8 cellular contexts compared by ENCODE assay signal in genomic region chr12:57224973-57225679, GRCh38. TPM values are rescaled to one million over a fixed set of nuclear protein-coding genes. Genes with fewer than 3 reads are reported as not detected.
DNase-seq lines count a peak whose midpoint lies in the region; ATAC-seq and TF ChIP-seq lines count a peak whose summit lies in the region.

No MANE protein-coding gene starts in this region.

- CTCF ChIA-PET in MCF 10A (lab: Yijun Ruan, JAX), result interaction anchor here (0.6 to 10.2 kb wide), 4 partner anchors 11 to 336 kb away, joined by 3 to 152 read pairs (median 16); no protein-coding TSS in a partner anchor
- CTCF ChIA-PET in WTC11 (lab: Charles Lee), result interaction anchor here (0.6 to 10.4 kb wide), 30 partner anchors 8 to 520 kb away, joined by 3 to 660 read pairs (median 5); partner anchors contain the start of genes GLI1, INHBE, LRP1 and NEMP1
- CTCF ChIA-PET in RWPE1 (lab: Yijun Ruan, JAX), result interaction anchor here (0.7 to 2.1 kb wide), 4 partner anchors 8 to 14 kb away, joined by 4 to 9 read pairs (median 6); no protein-coding TSS in a partner anchor

- POLR2A ChIA-PET in MCF 10A (lab: Yijun Ruan, JAX) (interaction anchor here (0.7 kb wide), 1 partner anchor 233 kb away, joined by 3 read pairs; no protein-coding TSS in a partner anchor), WTC11 (lab: Charles Lee) (interaction anchor here (0.8 to 7.6 kb wide), 3 partner anchors 12 to 234 kb away, joined by 3 to 97 read pairs (median 8); a partner anchor contains a TSS), RWPE1 (lab: Yijun Ruan, JAX; ENCODE audit: low non-redundant PET) (no interaction called here)

- no peaks in the 10 kb centered on the region for H3K4me1 ChIP-seq in breast epithelium

- BruUV-seq in MCF 10A (replicated peaks; lab: Mats Ljungman, UMichigan), result no TSS peak

- no peak overlapping the region for H3K27ac Mint-ChIP-seq in MCF 10A (ENCODE audit: low read depth, unreplicated experiment)
- no peak overlapping the region for H3K27ac Mint-ChIP-seq in WTC11
- no peak overlapping the region for H3K27ac Mint-ChIP-seq in nephron

- peaks cover 6 to 67% of the 10 kb centered on the region in 2 donors for H3K27me3 ChIP-seq in breast epithelium

- TF ChIP-seq CTCF in MCF 10A (IDR thresholded peaks at IDR 0.05; ENCODE audit: unreplicated experiment), result peak; percentile 19
- TF ChIP-seq CTCF in breast epithelium (IDR thresholded peaks at IDR 0.05), result no peak
- TF ChIP-seq CTCF in WTC11 (IDR thresholded peaks at IDR 0.05), result peak; percentile 84
- peak; percentile 20 to 57 (median 45) for TF ChIP-seq CTCF in nephron (IDR thresholded peaks at IDR 0.05; ENCODE audit: unreplicated experiment in 3 of 3)
- no peak; the same call in 1 of the 2 replicates for TF ChIP-seq CTCF in RWPE1 (conservative IDR thresholded peaks at IDR 0.05; ENCODE audit: low read depth)

- H3K27me3 Mint-ChIP-seq in MCF 10A (ENCODE audit: insufficient read depth, unreplicated experiment) (peaks cover 24% of the 10 kb centered on the region), WTC11 (ENCODE audit: low read depth) (peaks cover 88% of the 10 kb centered on the region), nephron (ENCODE audit: low read depth) (peaks cover 71% of the 10 kb centered on the region)

- no peaks in the 10 kb centered on the region for H3K36me3 ChIP-seq in breast epithelium

- intact Hi-C loops in MCF 10A (cut with micrococcal nuclease), result no loop called here
- intact Hi-C loops in breast epithelium (cut with DNase I; ENCODE audit: low total_unique reads), result no loop called here

- H3K36me3 Mint-ChIP-seq in MCF 10A (ENCODE audit: insufficient read depth, unreplicated experiment), result peaks cover 7% of the 10 kb centered on the region
- no peaks in the 10 kb centered on the region for H3K36me3 Mint-ChIP-seq in WTC11
- H3K36me3 Mint-ChIP-seq in nephron (ENCODE audit: low read depth), result no peaks in the 10 kb centered on the region

- H3K4me3 Mint-ChIP-seq in MCF 10A (ENCODE audit: unreplicated experiment) (no peak overlapping the region), WTC11 (peak overlapping the region; percentile 81), nephron (peak overlapping the region; percentile 19 to 24 (median 21))

- H3K9me3 ChIP-seq in breast epithelium, result no peaks in the 10 kb centered on the region

- H3K4me1 Mint-ChIP-seq in MCF 10A (ENCODE audit: insufficient read depth, unreplicated experiment) (peaks cover 12% of the 10 kb centered on the region), WTC11 (peaks cover 62% of the 10 kb centered on the region), nephron (peaks cover 69% of the 10 kb centered on the region)

- H3K9me3 Mint-ChIP-seq in MCF 10A (ENCODE audit: unreplicated experiment) (no peaks in the 10 kb centered on the region), WTC11 (no peaks in the 10 kb centered on the region), nephron (no peaks in the 10 kb centered on the region)

- peak overlapping the region in 1 of 3 donors; percentile 37 for H3K4me3 ChIP-seq in breast epithelium

- no peak overlapping the region for H3K27ac ChIP-seq in breast epithelium
- H3K27ac ChIP-seq in RWPE1, result no peak overlapping the region

- ATAC-seq in WTC11 (peak; percentile 73), HG03280 (IDR thresholded peaks at IDR 0.05; ENCODE audit: unreplicated experiment) (no peak), HG03095 (IDR thresholded peaks at IDR 0.05; ENCODE audit: unreplicated experiment) (no peak)

- DNase-seq in MCF 10A (ENCODE audit: unreplicated experiment), result no peak
- no peak for DNase-seq in breast epithelium (ENCODE audit: low spot score in 2 of 2)
- peak; percentile 89 for DNase-seq in WTC11 (ENCODE audit: low spot score)
- peak; percentile 64 for DNase-seq in dermis blood vessel endothelial cell
- DNase-seq in RWPE1 (ENCODE audit: low spot score), result no peak

- no peak for TF ChIP-seq POLR2A in breast epithelium (IDR thresholded peaks at IDR 0.05)

TF ChIP-seq in WTC11, 78 proteins besides CTCF, POLR2A, EP300 and RAD21 (continues in another document):
- TF ChIP-seq EMX1 (CRISPR knock-in tag; IDR thresholded peaks at IDR 0.05) (no peak), PRRX2 (CRISPR knock-in tag; IDR thresholded peaks at IDR 0.05) (no peak), ESRRA (CRISPR knock-in tag; IDR thresholded peaks at IDR 0.05; ENCODE audit: borderline replicate concordance) (no peak), AR (CRISPR knock-in tag; IDR thresholded peaks at IDR 0.05) (no peak), ZNF317 (CRISPR knock-in tag; IDR thresholded peaks at IDR 0.05; ENCODE audit: borderline replicate concordance, low read depth) (0 out of 2 replicates have a peak, but pooled peaks have one; percentile 7), ARID4B (CRISPR knock-in tag; IDR thresholded peaks at IDR 0.05; ENCODE audit: borderline replicate concordance) (peak; percentile 76; the same call in 1 of the 2 replicates), GRHL2 (CRISPR knock-in tag; IDR thresholded peaks at IDR 0.05; ENCODE audit: insufficient replicate concordance, severe bottlenecking) (no peak), RORB (CRISPR knock-in tag; IDR thresholded peaks at IDR 0.05) (no peak), ZNF232 (CRISPR knock-in tag; IDR thresholded peaks at IDR 0.05) (no peak)
- TF ChIP-seq, protein P1, sequence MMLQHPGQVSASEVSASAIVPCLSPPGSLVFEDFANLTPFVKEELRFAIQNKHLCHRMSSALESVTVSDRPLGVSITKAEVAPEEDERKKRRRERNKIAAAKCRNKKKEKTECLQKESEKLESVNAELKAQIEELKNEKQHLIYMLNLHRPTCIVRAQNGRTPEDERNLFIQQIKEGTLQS (CRISPR knock-in tag; conservative IDR thresholded peaks at IDR 0.05), result no peak
- TF ChIP-seq, protein P2, sequence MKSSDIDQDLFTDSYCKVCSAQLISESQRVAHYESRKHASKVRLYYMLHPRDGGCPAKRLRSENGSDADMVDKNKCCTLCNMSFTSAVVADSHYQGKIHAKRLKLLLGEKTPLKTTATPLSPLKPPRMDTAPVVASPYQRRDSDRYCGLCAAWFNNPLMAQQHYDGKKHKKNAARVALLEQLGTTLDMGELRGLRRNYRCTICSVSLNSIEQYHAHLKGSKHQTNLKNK (CRISPR knock-in tag; IDR thresholded peaks at IDR 0.05), result no peak

RNA-seq across cellular contexts. Expression of gene SHMT2, which starts 4.4 kb away (rescaled TPM):
- total RNA-seq in MCF 10A (2022) (375 and 421 TPM in 2 replicates), breast epithelium (10 to 100 TPM; 37.9 to 63.3 (median 46.7) TPM), WTC11 (2021) (262 to 297 TPM (median 265 TPM) in 3 replicates), dermis blood vessel endothelial cell (140 and 291 TPM in 2 replicates)

RNA-seq across cellular contexts. Expression of gene NXPH4, which starts 8.5 kb away (rescaled TPM):
- 2.2 and 2.8 TPM in 2 replicates for total RNA-seq in MCF 10A (2022)
- under 1 TPM in 1 of 3 donors, not detected in 2; 0.33 TPM for total RNA-seq in breast epithelium
- 3.7 to 4.9 TPM (median 4.4 TPM) in 3 replicates for total RNA-seq in WTC11 (2021)
- 0.51 TPM in 1 of 2 replicates, not detected in the other for total RNA-seq in dermis blood vessel endothelial cell

RNA-seq across cellular contexts. Expression of gene STAC3, which starts 25.9 kb away (rescaled TPM):
- total RNA-seq in MCF 10A (2022), result 2.5 and 2.8 TPM in 2 replicates
- 1 to 10 TPM in 2 of 3 donors, under 1 TPM in 1; 0.98 to 3.2 (median 1.6) TPM for total RNA-seq in breast epithelium
- total RNA-seq in WTC11 (2021), result 3.2 to 3.4 TPM (median 3.3 TPM) in 3 replicates
- total RNA-seq in dermis blood vessel endothelial cell, result 0.65 TPM in 1 of 2 replicates, not detected in the other

Comparison
In these comparisons a context has a peak if more than half of its experiments do, and no peak if none do; other contexts are left out.
1. CTCF ChIP-seq: peak in MCF 10A (single experiment), WTC11 (single experiment) and nephron (3 of 3); none in breast epithelium (0 of 3) and RWPE1 (single experiment).
2. DNase-seq: peak in WTC11 (single experiment) and dermis blood vessel endothelial cell (single experiment); none in MCF 10A (single experiment), breast epithelium (0 of 2) and RWPE1 (single experiment).